ENCODE assay signal across 1 cellular context in genomic region chr14:73634333-73634833, GRCh38.
TF ChIP-seq lines count a peak whose summit lies in the region.

No MANE protein-coding gene starts in this region.

TF ChIP-seq in WTC11, 78 proteins besides CTCF, POLR2A, EP300 and RAD21 (continued from another document and continues in another):
- TF ChIP-seq ZNF532 (CRISPR knock-in tag; IDR thresholded peaks at IDR 0.05; ENCODE audit: borderline replicate concordance) (no peak), CREM (CRISPR knock-in tag; IDR thresholded peaks at IDR 0.05) (0 out of 2 replicates have a peak, but pooled peaks have one; percentile 63), ZNF317 (CRISPR knock-in tag; IDR thresholded peaks at IDR 0.05; ENCODE audit: borderline replicate concordance, low read depth) (no peak), AFF4 (CRISPR knock-in tag; IDR thresholded peaks at IDR 0.05; ENCODE audit: borderline replicate concordance) (peak; percentile 86), RELA (CRISPR knock-in tag; IDR thresholded peaks at IDR 0.05; ENCODE audit: borderline replicate concordance) (0 out of 2 replicates have a peak, but pooled peaks have one; percentile 0), NFYB (CRISPR knock-in tag; conservative IDR thresholded peaks at IDR 0.05; ENCODE audit: low read depth) (no peak), SOX15 (CRISPR knock-in tag; IDR thresholded peaks at IDR 0.05) (no peak), ETV6 (CRISPR knock-in tag; IDR thresholded peaks at IDR 0.05) (peak; percentile 82), MXD4 (CRISPR knock-in tag; IDR thresholded peaks at IDR 0.05; ENCODE audit: borderline replicate concordance) (no peak), ZNF416 (CRISPR knock-in tag; IDR thresholded peaks at IDR 0.05) (no peak), ZNF263 (CRISPR knock-in tag; IDR thresholded peaks at IDR 0.05; ENCODE audit: low read depth) (no peak), TCF7 (CRISPR knock-in tag; IDR thresholded peaks at IDR 0.05; ENCODE audit: low read depth) (no peak), MLX (CRISPR knock-in tag; IDR thresholded peaks at IDR 0.05) (no peak), FOXK1 (CRISPR knock-in tag; IDR thresholded peaks at IDR 0.05) (peak; percentile 66; the same call in 1 of the 2 replicates), NFE2L1 (CRISPR knock-in tag; IDR thresholded peaks at IDR 0.05) (peak; percentile 29; the same call in 1 of the 2 replicates), ZNF396 (CRISPR knock-in tag; IDR thresholded peaks at IDR 0.05; ENCODE audit: borderline replicate concordance) (no peak), AR (CRISPR knock-in tag; IDR thresholded peaks at IDR 0.05) (no peak), ZMAT4 (CRISPR knock-in tag; IDR thresholded peaks at IDR 0.05) (no peak), ZNF138 (CRISPR knock-in tag; conservative IDR thresholded peaks at IDR 0.05) (peak; percentile 67; the same call in 1 of the 2 replicates), IRF2 (CRISPR knock-in tag; IDR thresholded peaks at IDR 0.05; ENCODE audit: borderline replicate concordance, low read depth) (no peak), IRF1 (CRISPR knock-in tag; IDR thresholded peaks at IDR 0.05) (peak; percentile 62; the same call in 1 of the 2 replicates), ZNF423 (CRISPR knock-in tag; IDR thresholded peaks at IDR 0.05) (no peak), ZNF121 (CRISPR knock-in tag; IDR thresholded peaks at IDR 0.05) (no peak), ZNF232 (CRISPR knock-in tag; IDR thresholded peaks at IDR 0.05) (no peak), NR2C2 (CRISPR knock-in tag; IDR thresholded peaks at IDR 0.05) (no peak), ELF4 (CRISPR knock-in tag; IDR thresholded peaks at IDR 0.05; ENCODE audit: low read depth) (0 out of 2 replicates have a peak, but pooled peaks have one; percentile 14), E2F1 (CRISPR knock-in tag; IDR thresholded peaks at IDR 0.05) (no peak), MYBL2 (CRISPR knock-in tag; IDR thresholded peaks at IDR 0.05) (no peak), FOXJ3 (CRISPR knock-in tag; IDR thresholded peaks at IDR 0.05; ENCODE audit: borderline replicate concordance) (no peak), ZNF671 (CRISPR knock-in tag; IDR thresholded peaks at IDR 0.05) (no peak), HMGXB4 (CRISPR knock-in tag; IDR thresholded peaks at IDR 0.05) (peak; percentile 94)
- TF ChIP-seq, protein P1, sequence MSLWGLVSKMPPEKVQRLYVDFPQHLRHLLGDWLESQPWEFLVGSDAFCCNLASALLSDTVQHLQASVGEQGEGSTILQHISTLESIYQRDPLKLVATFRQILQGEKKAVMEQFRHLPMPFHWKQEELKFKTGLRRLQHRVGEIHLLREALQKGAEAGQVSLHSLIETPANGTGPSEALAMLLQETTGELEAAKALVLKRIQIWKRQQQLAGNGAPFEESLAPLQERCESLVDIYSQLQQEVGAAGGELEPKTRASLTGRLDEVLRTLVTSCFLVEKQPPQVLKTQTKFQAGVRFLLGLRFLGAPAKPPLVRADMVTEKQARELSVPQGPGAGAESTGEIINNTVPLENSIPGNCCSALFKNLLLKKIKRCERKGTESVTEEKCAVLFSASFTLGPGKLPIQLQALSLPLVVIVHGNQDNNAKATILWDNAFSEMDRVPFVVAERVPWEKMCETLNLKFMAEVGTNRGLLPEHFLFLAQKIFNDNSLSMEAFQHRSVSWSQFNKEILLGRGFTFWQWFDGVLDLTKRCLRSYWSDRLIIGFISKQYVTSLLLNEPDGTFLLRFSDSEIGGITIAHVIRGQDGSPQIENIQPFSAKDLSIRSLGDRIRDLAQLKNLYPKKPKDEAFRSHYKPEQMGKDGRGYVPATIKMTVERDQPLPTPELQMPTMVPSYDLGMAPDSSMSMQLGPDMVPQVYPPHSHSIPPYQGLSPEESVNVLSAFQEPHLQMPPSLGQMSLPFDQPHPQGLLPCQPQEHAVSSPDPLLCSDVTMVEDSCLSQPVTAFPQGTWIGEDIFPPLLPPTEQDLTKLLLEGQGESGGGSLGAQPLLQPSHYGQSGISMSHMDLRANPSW (CRISPR knock-in tag; conservative IDR thresholded peaks at IDR 0.05; ENCODE audit: low read depth): 0 out of 2 replicates have a peak, but pooled peaks have one; percentile 77
- TF ChIP-seq, protein P2, sequence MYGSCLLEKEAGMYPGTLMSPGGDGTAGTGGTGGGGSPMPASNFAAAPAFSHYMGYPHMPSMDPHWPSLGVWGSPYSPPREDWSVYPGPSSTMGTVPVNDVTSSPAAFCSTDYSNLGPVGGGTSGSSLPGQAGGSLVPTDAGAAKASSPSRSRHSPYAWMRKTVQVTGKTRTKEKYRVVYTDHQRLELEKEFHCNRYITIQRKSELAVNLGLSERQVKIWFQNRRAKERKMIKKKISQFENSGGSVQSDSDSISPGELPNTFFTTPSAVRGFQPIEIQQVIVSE (CRISPR knock-in tag; IDR thresholded peaks at IDR 0.05; ENCODE audit: borderline replicate concordance): no peak
- TF ChIP-seq, protein P3, sequence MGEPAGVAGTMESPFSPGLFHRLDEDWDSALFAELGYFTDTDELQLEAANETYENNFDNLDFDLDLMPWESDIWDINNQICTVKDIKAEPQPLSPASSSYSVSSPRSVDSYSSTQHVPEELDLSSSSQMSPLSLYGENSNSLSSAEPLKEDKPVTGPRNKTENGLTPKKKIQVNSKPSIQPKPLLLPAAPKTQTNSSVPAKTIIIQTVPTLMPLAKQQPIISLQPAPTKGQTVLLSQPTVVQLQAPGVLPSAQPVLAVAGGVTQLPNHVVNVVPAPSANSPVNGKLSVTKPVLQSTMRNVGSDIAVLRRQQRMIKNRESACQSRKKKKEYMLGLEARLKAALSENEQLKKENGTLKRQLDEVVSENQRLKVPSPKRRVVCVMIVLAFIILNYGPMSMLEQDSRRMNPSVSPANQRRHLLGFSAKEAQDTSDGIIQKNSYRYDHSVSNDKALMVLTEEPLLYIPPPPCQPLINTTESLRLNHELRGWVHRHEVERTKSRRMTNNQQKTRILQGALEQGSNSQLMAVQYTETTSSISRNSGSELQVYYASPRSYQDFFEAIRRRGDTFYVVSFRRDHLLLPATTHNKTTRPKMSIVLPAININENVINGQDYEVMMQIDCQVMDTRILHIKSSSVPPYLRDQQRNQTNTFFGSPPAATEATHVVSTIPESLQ (CRISPR knock-in tag; IDR thresholded peaks at IDR 0.05): no peak
